ENCODE assay signal across 4 cellular contexts in the genomic region with DNA sequence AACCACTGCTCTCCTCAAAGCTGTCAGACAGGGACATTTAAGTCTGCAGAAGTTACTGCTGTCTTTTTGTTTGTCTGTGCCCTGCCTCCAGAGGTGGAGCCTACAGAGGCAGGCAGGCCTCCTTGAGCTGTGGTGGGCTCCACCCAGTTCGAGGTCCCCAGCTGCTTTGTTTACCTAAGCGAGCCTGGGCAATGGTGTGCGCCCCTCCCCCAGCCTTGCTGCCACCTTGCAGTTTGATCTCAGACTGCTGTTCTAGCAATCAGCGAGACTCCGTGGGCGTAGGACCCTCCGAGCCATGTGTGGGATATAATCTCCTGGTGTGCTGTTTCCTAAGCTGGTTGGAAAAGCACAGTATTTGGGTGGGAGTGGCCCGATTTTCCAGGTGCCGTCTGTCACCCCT. TPM values are rescaled to one million over a fixed set of nuclear protein-coding genes. Genes with fewer than 3 reads are reported as not detected.
"Had no signal": no experiment of that assay in that cellular context is flagged by ENCODE, and none has a peak within 500 bp of the region (broad histone marks: within the 10 kb centered on the region; RNA-seq: fewer than 3 reads in every experiment).

No MANE protein-coding gene starts in this region.

RNA-seq across cellular contexts. Expression of gene TSHB, which starts 10.1 kb away (rescaled TPM):
- total RNA-seq: LHCN-M2, M059J, MCF 10A, NCI-H460 had no signal
